1 cellular context compared by ENCODE assay signal in the genomic region with DNA sequence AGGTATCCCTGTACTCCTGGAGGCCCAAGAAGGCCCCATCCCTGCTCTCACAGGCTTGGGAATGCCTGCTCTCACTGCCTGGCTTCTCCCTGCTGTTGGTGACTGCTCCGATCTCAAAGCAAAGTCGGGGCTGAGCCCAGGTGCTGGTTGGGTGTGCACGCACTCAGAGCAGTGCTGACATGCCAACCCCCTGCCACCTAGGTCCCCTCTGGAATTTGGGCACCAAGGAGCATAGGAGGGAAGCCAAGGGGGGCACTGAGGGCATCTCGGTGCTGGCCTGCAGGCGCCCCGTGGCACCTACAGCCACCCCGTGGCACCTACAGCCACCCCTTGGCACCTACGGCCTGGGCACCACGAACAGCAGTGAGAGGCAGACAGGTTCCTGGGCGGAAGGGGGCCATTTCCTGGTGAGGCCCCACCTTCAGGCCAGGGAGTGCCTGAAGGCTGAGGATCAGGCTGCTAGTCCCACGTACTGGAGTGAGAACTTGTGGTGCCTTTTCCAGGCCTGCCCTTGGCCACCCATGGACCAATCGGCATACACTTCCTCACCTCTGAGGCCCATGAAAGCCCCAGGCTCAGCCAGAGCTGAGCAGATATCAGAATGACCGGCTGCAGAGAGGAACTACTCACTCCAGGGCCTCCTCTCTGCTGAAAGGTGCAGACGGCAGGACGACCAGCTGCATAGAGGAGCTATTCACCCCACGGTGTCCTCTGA.
TF ChIP-seq lines count a peak whose summit lies in the region.

No MANE protein-coding gene starts in this region.

TF ChIP-seq in WTC11, 78 proteins besides CTCF, POLR2A, EP300 and RAD21 (continued from another document):
- TF ChIP-seq, protein P1, sequence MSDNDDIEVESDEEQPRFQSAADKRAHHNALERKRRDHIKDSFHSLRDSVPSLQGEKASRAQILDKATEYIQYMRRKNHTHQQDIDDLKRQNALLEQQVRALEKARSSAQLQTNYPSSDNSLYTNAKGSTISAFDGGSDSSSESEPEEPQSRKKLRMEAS (CRISPR knock-in tag; IDR thresholded peaks at IDR 0.05) = no peak
- TF ChIP-seq CBFB (CRISPR knock-in tag; IDR thresholded peaks at IDR 0.05; ENCODE audit: low read depth) = no peak
- TF ChIP-seq ZNF416 (CRISPR knock-in tag; IDR thresholded peaks at IDR 0.05) = no peak
- TF ChIP-seq, protein P2, sequence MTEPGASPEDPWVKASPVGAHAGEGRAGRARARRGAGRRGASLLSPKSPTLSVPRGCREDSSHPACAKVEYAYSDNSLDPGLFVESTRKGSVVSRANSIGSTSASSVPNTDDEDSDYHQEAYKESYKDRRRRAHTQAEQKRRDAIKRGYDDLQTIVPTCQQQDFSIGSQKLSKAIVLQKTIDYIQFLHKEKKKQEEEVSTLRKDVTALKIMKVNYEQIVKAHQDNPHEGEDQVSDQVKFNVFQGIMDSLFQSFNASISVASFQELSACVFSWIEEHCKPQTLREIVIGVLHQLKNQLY (CRISPR knock-in tag; IDR thresholded peaks at IDR 0.05) = no peak
- TF ChIP-seq, protein P3, sequence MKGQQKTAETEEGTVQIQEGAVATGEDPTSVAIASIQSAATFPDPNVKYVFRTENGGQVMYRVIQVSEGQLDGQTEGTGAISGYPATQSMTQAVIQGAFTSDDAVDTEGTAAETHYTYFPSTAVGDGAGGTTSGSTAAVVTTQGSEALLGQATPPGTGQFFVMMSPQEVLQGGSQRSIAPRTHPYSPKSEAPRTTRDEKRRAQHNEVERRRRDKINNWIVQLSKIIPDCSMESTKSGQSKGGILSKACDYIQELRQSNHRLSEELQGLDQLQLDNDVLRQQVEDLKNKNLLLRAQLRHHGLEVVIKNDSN (CRISPR knock-in tag; IDR thresholded peaks at IDR 0.05) = no peak
- TF ChIP-seq, protein P4, sequence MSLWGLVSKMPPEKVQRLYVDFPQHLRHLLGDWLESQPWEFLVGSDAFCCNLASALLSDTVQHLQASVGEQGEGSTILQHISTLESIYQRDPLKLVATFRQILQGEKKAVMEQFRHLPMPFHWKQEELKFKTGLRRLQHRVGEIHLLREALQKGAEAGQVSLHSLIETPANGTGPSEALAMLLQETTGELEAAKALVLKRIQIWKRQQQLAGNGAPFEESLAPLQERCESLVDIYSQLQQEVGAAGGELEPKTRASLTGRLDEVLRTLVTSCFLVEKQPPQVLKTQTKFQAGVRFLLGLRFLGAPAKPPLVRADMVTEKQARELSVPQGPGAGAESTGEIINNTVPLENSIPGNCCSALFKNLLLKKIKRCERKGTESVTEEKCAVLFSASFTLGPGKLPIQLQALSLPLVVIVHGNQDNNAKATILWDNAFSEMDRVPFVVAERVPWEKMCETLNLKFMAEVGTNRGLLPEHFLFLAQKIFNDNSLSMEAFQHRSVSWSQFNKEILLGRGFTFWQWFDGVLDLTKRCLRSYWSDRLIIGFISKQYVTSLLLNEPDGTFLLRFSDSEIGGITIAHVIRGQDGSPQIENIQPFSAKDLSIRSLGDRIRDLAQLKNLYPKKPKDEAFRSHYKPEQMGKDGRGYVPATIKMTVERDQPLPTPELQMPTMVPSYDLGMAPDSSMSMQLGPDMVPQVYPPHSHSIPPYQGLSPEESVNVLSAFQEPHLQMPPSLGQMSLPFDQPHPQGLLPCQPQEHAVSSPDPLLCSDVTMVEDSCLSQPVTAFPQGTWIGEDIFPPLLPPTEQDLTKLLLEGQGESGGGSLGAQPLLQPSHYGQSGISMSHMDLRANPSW (CRISPR knock-in tag; conservative IDR thresholded peaks at IDR 0.05; ENCODE audit: low read depth) = no peak
- no peak for TF ChIP-seq ZBTB21 (CRISPR knock-in tag; IDR thresholded peaks at IDR 0.05; ENCODE audit: borderline replicate concordance)
- TF ChIP-seq JAZF1 (CRISPR knock-in tag; IDR thresholded peaks at IDR 0.05) = no peak
- TF ChIP-seq, protein P5, sequence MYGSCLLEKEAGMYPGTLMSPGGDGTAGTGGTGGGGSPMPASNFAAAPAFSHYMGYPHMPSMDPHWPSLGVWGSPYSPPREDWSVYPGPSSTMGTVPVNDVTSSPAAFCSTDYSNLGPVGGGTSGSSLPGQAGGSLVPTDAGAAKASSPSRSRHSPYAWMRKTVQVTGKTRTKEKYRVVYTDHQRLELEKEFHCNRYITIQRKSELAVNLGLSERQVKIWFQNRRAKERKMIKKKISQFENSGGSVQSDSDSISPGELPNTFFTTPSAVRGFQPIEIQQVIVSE (CRISPR knock-in tag; IDR thresholded peaks at IDR 0.05; ENCODE audit: borderline replicate concordance) = no peak
- no peak for TF ChIP-seq NFYB (CRISPR knock-in tag; conservative IDR thresholded peaks at IDR 0.05; ENCODE audit: low read depth)
- TF ChIP-seq, protein P6, sequence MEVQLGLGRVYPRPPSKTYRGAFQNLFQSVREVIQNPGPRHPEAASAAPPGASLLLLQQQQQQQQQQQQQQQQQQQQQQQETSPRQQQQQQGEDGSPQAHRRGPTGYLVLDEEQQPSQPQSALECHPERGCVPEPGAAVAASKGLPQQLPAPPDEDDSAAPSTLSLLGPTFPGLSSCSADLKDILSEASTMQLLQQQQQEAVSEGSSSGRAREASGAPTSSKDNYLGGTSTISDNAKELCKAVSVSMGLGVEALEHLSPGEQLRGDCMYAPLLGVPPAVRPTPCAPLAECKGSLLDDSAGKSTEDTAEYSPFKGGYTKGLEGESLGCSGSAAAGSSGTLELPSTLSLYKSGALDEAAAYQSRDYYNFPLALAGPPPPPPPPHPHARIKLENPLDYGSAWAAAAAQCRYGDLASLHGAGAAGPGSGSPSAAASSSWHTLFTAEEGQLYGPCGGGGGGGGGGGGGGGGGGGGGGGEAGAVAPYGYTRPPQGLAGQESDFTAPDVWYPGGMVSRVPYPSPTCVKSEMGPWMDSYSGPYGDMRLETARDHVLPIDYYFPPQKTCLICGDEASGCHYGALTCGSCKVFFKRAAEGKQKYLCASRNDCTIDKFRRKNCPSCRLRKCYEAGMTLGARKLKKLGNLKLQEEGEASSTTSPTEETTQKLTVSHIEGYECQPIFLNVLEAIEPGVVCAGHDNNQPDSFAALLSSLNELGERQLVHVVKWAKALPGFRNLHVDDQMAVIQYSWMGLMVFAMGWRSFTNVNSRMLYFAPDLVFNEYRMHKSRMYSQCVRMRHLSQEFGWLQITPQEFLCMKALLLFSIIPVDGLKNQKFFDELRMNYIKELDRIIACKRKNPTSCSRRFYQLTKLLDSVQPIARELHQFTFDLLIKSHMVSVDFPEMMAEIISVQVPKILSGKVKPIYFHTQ (CRISPR knock-in tag; IDR thresholded peaks at IDR 0.05) = no peak
- TF ChIP-seq NR1H2 (CRISPR knock-in tag; IDR thresholded peaks at IDR 0.05) = no peak
TF ChIP-seq in WTC11: peak in this region for 0.
